In the genomic region with DNA sequence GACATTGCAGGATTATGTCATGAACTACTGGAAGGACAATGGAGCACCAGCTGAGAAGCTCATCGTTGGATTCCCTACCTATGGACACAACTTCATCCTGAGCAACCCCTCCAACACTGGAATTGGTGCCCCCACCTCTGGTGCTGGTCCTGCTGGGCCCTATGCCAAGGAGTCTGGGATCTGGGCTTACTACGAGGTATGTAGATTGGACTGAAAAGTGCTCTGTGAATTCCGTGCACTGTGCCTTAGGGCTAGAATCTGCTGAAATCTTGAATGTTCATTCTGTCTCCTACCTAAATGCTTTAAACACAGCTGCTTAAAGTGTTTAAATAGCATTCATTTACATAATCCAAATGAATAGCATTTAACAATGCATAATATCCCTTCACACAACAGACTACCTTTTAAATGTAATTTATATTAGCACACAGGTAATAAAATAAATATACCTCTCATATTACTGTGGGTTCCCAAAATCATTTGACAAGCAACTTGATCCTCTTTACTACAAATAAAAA, we compare ENCODE assay signal across 30 cellular contexts. TPM values are rescaled to one million over a fixed set of nuclear protein-coding genes. Genes with fewer than 3 reads are reported as not detected.
"Had no signal": no experiment of that assay in that cellular context is flagged by ENCODE, and none has a peak within 500 bp of the region (broad histone marks: within the 10 kb centered on the region; RNA-seq: fewer than 3 reads in every experiment).

No MANE protein-coding gene starts in this region.

- H3K27ac ChIP-seq: stomach, suprapubic skin, testis, thoracic aorta, thyroid gland, tibial artery, tibial nerve, transverse colon, upper lobe of left lung, upper lobe of right lung, uterus, vagina had no signal

- ATAC-seq: stimulated activated effector memory CD8-positive, alpha-beta T cell treated with anti-CD3 and anti-CD28 coated beads, Interleukin-12 subunit alpha, Interleukin-12 subunit beta, amount 100 ng/mL, for 72 hours; stimulated activated memory B cell treated with anti-CD40 and anti-IgM and Interleukin-4, amounts not matched to agents 10 μg/mL and 1 μg/mL and 100 μg/mL, for 72 hours; stimulated activated naive CD8-positive, alpha-beta T cell treated with anti-CD3 and anti-CD28 coated beads, Interleukin-15, amount 100 ng/mL, for 72 hours; stimulated activated naive CD8-positive, alpha-beta T cell treated with anti-CD3 and anti-CD28 coated beads, Interleukin-15, Interleukin-2, amounts not matched to agents 100 U/mL and 50 U/mL, for 24 hours; upper lobe of right lung had no signal

- H3K4me3 Mint-ChIP-seq: stimulated activated effector memory CD8-positive, alpha-beta T cell treated with anti-CD3 and anti-CD28 coated beads, Interleukin-12 subunit alpha, Interleukin-12 subunit beta, amount 100 ng/mL, for 72 hours; stimulated activated memory B cell treated with anti-CD40 and anti-IgM and Interleukin-4, amounts not matched to agents 10 μg/mL and 1 μg/mL and 100 μg/mL, for 72 hours; stimulated activated naive B cell treated with anti-CD40 and anti-IgM and Interleukin-4, amounts not matched to agents 10 μg/mL and 1 μg/mL and 100 μg/mL, for 72 hours; stimulated activated naive CD8-positive, alpha-beta T cell treated with anti-CD3 and anti-CD28 coated beads, Interleukin-15, amount 100 ng/mL, for 72 hours; stimulated activated naive CD8-positive, alpha-beta T cell treated with anti-CD3 and anti-CD28 coated beads, Interleukin-15, Interleukin-2, amounts not matched to agents 100 ng/mL and 50 ng/mL, for 24 hours; type B pancreatic cell had no signal

- H3K9me3 Mint-ChIP-seq: stimulated activated effector memory CD8-positive, alpha-beta T cell treated with anti-CD3 and anti-CD28 coated beads, Interleukin-12 subunit alpha, Interleukin-12 subunit beta, amount 100 ng/mL, for 72 hours; stimulated activated memory B cell treated with anti-CD40 and anti-IgM and Interleukin-4, amounts not matched to agents 10 μg/mL and 1 μg/mL and 100 μg/mL, for 72 hours; stimulated activated naive B cell treated with anti-CD40 and anti-IgM and Interleukin-4, amounts not matched to agents 10 μg/mL and 1 μg/mL and 100 μg/mL, for 72 hours; type B pancreatic cell had no signal

- H3K27ac Mint-ChIP-seq: stimulated activated effector memory CD8-positive, alpha-beta T cell treated with anti-CD3 and anti-CD28 coated beads, Interleukin-12 subunit alpha, Interleukin-12 subunit beta, amount 100 ng/mL, for 72 hours; stimulated activated memory B cell treated with anti-CD40 and anti-IgM and Interleukin-4, amounts not matched to agents 10 μg/mL and 1 μg/mL and 100 μg/mL, for 72 hours; stimulated activated naive B cell treated with anti-CD40 and anti-IgM and Interleukin-4, amounts not matched to agents 10 μg/mL and 1 μg/mL and 100 μg/mL, for 72 hours; stimulated activated naive CD8-positive, alpha-beta T cell treated with anti-CD3 and anti-CD28 coated beads, Interleukin-15, amount 100 ng/mL, for 72 hours; stimulated activated naive CD8-positive, alpha-beta T cell treated with anti-CD3 and anti-CD28 coated beads, Interleukin-15, Interleukin-2, amounts not matched to agents 100 ng/mL and 50 ng/mL, for 24 hours; type B pancreatic cell had no signal

- H3K9me3 ChIP-seq: stomach, suprapubic skin, testis, thoracic aorta, thyroid gland, tibial artery, tibial nerve, transverse colon, upper lobe of left lung, upper lobe of right lung, uterus, vagina had no signal

- DNase-seq: stimulated activated CD4-positive, alpha-beta T cell treated with anti-CD3 and anti-CD28 coated beads, Interleukin-2, amount 100 ng/mL, for 48 hours; stimulated activated CD4-positive, alpha-beta T cell treated with anti-CD3 and anti-CD28 coated beads, Interleukin-4, amount 100 ng/mL, for 1 hour; stimulated activated CD4-positive, alpha-beta T cell treated with anti-CD3 and anti-CD28 coated beads, Interleukin-4, amount 100 ng/mL, for 24 hours; stimulated activated CD4-positive, alpha-beta T cell treated with anti-CD3 and anti-CD28 coated beads, Interleukin-4, amount 100 ng/mL, for 4 hours; stimulated activated CD8-positive, alpha-beta memory T cell treated with anti-CD3 and anti-CD28 coated beads, Interleukin-4, amount 100 ng/mL, for 48 hours; stimulated activated naive B cell treated with anti-CD40 and anti-IgM and Interleukin-4, amounts not matched to agents 10 μg/mL and 1 μg/mL and 100 μg/mL, for 72 hours; stimulated activated naive CD4-positive, alpha-beta T cell; stimulated activated naive CD4-positive, alpha-beta T cell treated with Interleukin-2 at 50 U/mL for 16 hours; stimulated activated naive CD8-positive, alpha-beta T cell treated with anti-CD3 and anti-CD28 coated beads, Interleukin-15, amount 100 ng/mL, for 72 hours; stimulated activated naive CD8-positive, alpha-beta T cell treated with anti-CD3 and anti-CD28 coated beads, Interleukin-15, Interleukin-2, amounts not matched to agents 100 U/mL and 50 U/mL, for 24 hours; stomach; substantia nigra; testis; thyroid gland; tibial artery; transverse colon; upper lobe of left lung; upper lobe of right lung; uterus had no signal

- H3K36me3 ChIP-seq: stomach, suprapubic skin, thoracic aorta, thyroid gland, tibial artery, tibial nerve, transverse colon, upper lobe of left lung, upper lobe of right lung, uterus, vagina had no signal

- H3K4me1 ChIP-seq: stomach, suprapubic skin, testis, thyroid gland, tibial artery, tibial nerve, transverse colon, upper lobe of left lung, upper lobe of right lung, uterus, vagina had no signal

- H3K27me3 Mint-ChIP-seq: stimulated activated memory B cell treated with anti-CD40 and anti-IgM and Interleukin-4, amounts not matched to agents 10 μg/mL and 1 μg/mL and 100 μg/mL, for 72 hours; stimulated activated naive CD8-positive, alpha-beta T cell treated with anti-CD3 and anti-CD28 coated beads, Interleukin-15, amount 100 ng/mL, for 72 hours had no signal

- H3K4me3 ChIP-seq: stomach, suprapubic skin, testis, thoracic aorta, thyroid gland, tibial artery, tibial nerve, transverse colon, upper lobe of left lung, upper lobe of right lung, uterus, vagina had no signal

- H3K36me3 Mint-ChIP-seq: stimulated activated effector memory CD8-positive, alpha-beta T cell treated with anti-CD3 and anti-CD28 coated beads, Interleukin-12 subunit alpha, Interleukin-12 subunit beta, amount 100 ng/mL, for 72 hours; stimulated activated memory B cell treated with anti-CD40 and anti-IgM and Interleukin-4, amounts not matched to agents 10 μg/mL and 1 μg/mL and 100 μg/mL, for 72 hours; stimulated activated naive B cell treated with anti-CD40 and anti-IgM and Interleukin-4, amounts not matched to agents 10 μg/mL and 1 μg/mL and 100 μg/mL, for 72 hours; type B pancreatic cell had no signal

- H3K27me3 ChIP-seq: stomach, testis, thyroid gland, tibial artery, tibial nerve, upper lobe of left lung, upper lobe of right lung, uterus, vagina had no signal

RNA-seq across cellular contexts. Expression of gene CHIA, which starts 27.9 kb away (rescaled TPM):
- total RNA-seq: suprapubic skin, temporal lobe, thoracic aorta, thyroid gland, tibial nerve, transverse colon, ureter, urinary bladder, vagina had no signal
- polyA plus RNA-seq: urinary bladder had no signal
